Comparison of ENCODE assay signal across 1 cellular context in the genomic region with DNA sequence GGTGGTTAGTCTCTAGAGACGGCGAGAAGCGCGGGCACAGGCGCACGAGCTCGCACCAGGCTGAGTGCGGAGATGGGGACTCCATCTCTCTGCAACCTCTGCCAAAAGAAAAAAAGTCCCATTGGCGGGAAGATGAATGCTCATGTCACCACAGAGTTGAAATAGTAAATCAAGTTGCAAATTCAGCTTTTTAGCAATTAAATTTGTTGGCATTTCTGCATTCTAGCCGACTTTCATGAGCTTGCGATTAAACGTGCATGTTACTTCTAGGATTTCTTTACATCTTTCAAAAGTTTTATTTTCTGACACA.
TF ChIP-seq lines count a peak whose summit lies in the region.

No MANE protein-coding gene starts in this region.

TF ChIP-seq in H1, 55 proteins besides CTCF, POLR2A, EP300 and RAD21 (continued from another document):
- TF ChIP-seq JUN (IDR thresholded peaks at IDR 0.05; ENCODE audit: low read depth, low read length) = no peak
